In the genomic region with DNA sequence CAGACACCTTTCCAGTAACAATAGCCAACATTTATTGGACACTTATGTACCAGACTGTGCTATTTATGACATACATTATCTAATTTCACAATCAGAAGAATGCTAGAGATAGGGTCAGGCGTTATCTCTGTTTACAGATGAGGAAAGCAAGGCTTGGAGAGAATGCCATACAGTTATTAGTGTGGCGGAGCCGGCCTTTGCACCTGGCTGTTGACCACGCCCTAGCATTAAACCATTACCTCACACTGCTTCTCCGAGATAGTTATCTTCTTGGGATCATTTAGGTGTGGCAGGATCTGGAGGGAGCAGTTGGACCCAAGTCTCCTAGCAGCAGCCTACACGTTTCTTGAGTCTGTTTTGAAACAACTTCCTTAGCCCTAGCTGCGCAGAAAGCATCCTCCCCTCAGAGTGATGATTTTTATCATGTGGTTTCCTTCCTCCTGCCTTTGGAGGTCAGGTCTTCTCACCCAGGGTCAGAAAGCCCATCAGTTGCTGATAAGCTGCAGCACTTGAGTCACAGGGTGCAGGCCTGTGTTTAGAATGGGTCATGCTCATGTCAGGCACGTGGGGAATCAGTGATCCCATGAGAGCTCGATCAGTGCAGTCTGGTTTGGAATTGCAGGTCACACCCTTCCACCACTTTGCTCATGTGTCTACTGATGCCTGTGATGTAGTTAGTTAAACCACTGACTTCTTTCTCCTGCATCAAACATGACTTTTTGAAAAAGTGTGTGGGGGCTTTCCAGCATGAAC, we compare ENCODE assay signal across 8 cellular contexts.
DNase-seq lines count a peak whose midpoint lies in the region; ATAC-seq and TF ChIP-seq lines count a peak whose summit lies in the region.

No MANE protein-coding gene starts in this region.

- 45 to 63% methylated on average over 9 of the region's 9 CpGs for WGBS in body of pancreas, 2 donors

- H3K27me3 ChIP-seq in body of pancreas: no peaks in the 10 kb centered on the region

- H3K36me3 ChIP-seq in body of pancreas (replicated peaks in 1 of 2; ENCODE audit: insufficient read depth in 1 of 2, low read depth in 2 of 2): no peaks in the 10 kb centered on the region

- TF ChIP-seq POLR2A in body of pancreas (IDR thresholded peaks at IDR 0.05): peak in 1 of 3 donors; percentile 5

- peak overlapping the region; percentile 82 to 97 (median 88) for H3K27ac ChIP-seq in body of pancreas

- no peak overlapping the region for H3K4me3 ChIP-seq in body of pancreas

- TF ChIP-seq CTCF in body of pancreas (IDR thresholded peaks at IDR 0.05): no peak

- DNase-seq in SW480 (ENCODE audit: low spot score) (peak; percentile 76), body of pancreas (peak in 1 of 4 donors; percentile 41), mucosa of gallbladder (ENCODE audit: low spot score) (peak; percentile 78), DMS114 treated with DMSO at 0.1 percent for 48 hours (lab: John Stamatoyannopoulos, UW; ENCODE audit: unreplicated experiment) (no peak), SHP77 (lab: John Stamatoyannopoulos, UW) (no peak)

- ATAC-seq in GM19023 (IDR thresholded peaks at IDR 0.05; ENCODE audit: unreplicated experiment) (peak; percentile 30), HG03175 (IDR thresholded peaks at IDR 0.05; ENCODE audit: unreplicated experiment) (peak; percentile 38), body of pancreas (no peak), GM18517 (IDR thresholded peaks at IDR 0.05; ENCODE audit: unreplicated experiment) (no peak)

- intact Hi-C loops in body of pancreas (cut with DNase I): no loop called here

- H3K9me3 ChIP-seq in body of pancreas: no peaks in the 10 kb centered on the region

- H3K4me1 ChIP-seq in body of pancreas: peaks cover 100% of the 10 kb centered on the region

Comparison
In these comparisons a context has a peak if more than half of its experiments do, and no peak if none do; other contexts are left out.
1. ATAC-seq: peak in GM19023 (single experiment) and HG03175 (single experiment); none in body of pancreas (single experiment) and GM18517 (single experiment).
2. DNase-seq: peak in SW480 (single experiment) and mucosa of gallbladder (single experiment); none in DMS114 treated with DMSO at 0.1 percent for 48 hours (single experiment) and SHP77 (0 of 2).